ENCODE assay signal across 1 cellular context in genomic region chr9:137218754-137219271, GRCh38.
TF ChIP-seq lines count a peak whose summit lies in the region.

No MANE protein-coding gene starts in this region.

TF ChIP-seq in WTC11, 78 proteins besides CTCF, POLR2A, EP300 and RAD21 (continued from another document):
- TF ChIP-seq AR (CRISPR knock-in tag; IDR thresholded peaks at IDR 0.05) (no peak), CBFB (CRISPR knock-in tag; IDR thresholded peaks at IDR 0.05; ENCODE audit: low read depth) (no peak), PRRX2 (CRISPR knock-in tag; IDR thresholded peaks at IDR 0.05) (no peak), KAT7 (CRISPR knock-in tag; IDR thresholded peaks at IDR 0.05; ENCODE audit: borderline replicate concordance) (no peak)
